In the genomic region with DNA sequence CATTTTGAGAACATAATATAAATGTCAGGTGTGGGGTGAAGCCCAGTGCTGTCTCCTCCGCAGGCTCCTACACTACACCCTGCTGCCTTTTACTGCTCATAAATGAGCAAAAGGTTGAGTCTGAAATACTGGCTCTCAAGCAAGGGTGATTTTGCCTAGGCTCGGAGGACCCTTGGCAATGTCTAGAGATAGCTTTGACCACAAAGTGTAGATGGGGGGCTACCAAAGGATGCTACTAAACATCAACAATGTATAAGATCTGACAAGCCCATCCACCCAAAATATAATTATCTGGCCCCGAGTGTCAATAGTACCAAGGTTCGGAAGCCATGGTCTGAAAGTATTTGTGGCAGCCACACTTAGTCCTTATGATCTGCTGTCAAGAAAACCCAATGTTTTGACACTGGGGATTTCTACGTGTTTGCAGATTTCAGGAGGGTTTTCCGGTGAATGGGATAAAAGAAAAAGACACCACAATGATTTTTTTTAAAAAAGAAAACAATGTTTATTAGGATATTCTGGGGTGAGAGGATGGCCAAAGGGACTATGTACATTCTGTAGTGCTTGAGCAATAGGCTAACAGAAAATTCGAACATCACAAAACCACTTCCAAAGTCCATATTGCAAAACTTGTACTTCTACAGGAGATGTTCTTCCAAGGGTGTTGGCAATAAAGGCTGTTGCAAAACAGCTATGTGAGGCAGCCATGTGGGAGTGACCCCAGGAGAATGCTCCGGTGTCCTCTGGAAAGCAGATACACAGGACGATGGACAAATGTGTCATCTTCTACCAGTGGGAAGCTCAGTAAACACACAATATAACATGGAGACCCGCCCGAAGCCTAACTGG, we compare ENCODE assay signal across 1 cellular context.
TF ChIP-seq lines count a peak whose summit lies in the region.

No MANE protein-coding gene starts in this region.

TF ChIP-seq in HepG2, 621 proteins besides CTCF, POLR2A, EP300 and RAD21 (continued from another document and continues in another):
- TF ChIP-seq, protein P1, sequence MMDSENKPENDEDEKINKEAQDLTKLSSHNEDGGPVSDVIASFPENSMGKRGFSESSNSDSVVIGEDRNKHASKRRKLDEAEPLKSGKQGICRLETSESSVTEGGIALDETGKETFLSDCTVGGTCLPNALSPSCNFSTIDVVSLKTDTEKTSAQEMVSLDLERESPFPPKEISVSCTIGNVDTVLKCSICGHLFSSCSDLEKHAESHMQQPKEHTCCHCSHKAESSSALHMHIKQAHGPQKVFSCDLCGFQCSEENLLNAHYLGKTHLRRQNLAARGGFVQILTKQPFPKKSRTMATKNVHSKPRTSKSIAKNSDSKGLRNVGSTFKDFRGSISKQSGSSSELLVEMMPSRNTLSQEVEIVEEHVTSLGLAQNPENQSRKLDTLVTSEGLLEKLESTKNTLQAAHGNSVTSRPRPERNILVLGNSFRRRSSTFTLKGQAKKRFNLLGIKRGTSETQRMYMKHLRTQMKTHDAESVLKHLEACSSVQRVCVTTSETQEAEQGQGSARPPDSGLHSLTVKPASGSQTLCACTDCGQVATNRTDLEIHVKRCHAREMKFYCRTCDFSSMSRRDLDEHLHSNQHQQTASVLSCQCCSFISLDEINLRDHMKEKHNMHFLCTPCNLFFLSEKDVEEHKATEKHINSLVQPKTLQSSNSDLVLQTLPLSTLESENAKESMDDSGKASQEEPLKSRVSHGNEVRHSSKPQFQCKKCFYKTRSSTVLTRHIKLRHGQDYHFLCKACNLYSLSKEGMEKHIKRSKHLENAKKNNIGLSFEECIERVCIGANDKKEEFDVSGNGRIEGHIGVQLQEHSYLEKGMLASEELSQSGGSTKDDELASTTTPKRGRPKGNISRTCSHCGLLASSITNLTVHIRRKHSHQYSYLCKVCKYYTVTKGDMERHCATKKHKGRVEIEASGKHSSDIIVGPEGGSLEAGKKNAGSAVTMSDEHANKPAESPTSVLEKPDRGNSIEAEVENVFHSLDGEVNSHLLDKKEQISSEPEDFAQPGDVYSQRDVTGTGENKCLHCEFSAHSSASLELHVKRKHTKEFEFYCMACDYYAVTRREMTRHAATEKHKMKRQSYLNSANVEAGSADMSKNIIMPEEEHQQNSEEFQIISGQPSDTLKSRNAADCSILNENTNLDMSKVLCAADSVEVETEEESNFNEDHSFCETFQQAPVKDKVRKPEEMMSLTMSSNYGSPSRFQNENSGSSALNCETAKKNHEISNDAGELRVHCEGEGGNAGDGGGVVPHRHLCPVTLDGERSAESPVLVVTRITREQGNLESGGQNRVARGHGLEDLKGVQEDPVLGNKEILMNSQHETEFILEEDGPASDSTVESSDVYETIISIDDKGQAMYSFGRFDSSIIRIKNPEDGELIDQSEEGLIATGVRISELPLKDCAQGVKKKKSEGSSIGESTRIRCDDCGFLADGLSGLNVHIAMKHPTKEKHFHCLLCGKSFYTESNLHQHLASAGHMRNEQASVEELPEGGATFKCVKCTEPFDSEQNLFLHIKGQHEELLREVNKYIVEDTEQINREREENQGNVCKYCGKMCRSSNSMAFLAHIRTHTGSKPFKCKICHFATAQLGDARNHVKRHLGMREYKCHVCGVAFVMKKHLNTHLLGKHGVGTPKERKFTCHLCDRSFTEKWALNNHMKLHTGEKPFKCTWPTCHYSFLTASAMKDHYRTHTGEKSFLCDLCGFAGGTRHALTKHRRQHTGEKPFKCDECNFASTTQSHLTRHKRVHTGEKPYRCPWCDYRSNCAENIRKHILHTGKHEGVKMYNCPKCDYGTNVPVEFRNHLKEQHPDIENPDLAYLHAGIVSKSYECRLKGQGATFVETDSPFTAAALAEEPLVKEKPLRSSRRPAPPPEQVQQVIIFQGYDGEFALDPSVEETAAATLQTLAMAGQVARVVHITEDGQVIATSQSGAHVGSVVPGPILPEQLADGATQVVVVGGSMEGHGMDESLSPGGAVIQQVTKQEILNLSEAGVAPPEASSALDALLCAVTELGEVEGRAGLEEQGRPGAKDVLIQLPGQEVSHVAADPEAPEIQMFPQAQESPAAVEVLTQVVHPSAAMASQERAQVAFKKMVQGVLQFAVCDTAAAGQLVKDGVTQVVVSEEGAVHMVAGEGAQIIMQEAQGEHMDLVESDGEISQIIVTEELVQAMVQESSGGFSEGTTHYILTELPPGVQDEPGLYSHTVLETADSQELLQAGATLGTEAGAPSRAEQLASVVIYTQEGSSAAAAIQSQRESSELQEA (CRISPR knock-in tag; IDR thresholded peaks at IDR 0.05; ENCODE audit: not compliant biosample characterization): no peak
- TF ChIP-seq, protein P2, sequence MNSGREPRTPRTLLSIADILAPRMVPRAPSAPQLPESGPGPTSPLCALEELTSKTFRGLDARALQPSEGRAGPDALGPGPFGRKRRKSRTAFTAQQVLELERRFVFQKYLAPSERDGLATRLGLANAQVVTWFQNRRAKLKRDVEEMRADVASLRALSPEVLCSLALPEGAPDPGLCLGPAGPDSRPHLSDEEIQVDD (CRISPR knock-in tag; IDR thresholded peaks at IDR 0.05; ENCODE audit: borderline replicate concordance): no peak
- TF ChIP-seq SMC3 (IDR thresholded peaks at IDR 0.05; ENCODE audit: low read length) (peak; percentile 45), JARID2 (CRISPR knock-in tag; IDR thresholded peaks at IDR 0.05; ENCODE audit: insufficient replicate concordance) (no peak), ZNF556 (CRISPR knock-in tag; IDR thresholded peaks at IDR 0.05; ENCODE audit: borderline replicate concordance) (no peak; the same call in 1 of the 2 replicates), ATF7-NPFF (CRISPR knock-in tag; IDR thresholded peaks at IDR 0.05; ENCODE audit: low read depth) (no peak), RBAK (CRISPR knock-in tag; IDR thresholded peaks at IDR 0.05) (peak; percentile 81; the same call in 1 of the 2 replicates), ZNF292 (CRISPR knock-in tag; IDR thresholded peaks at IDR 0.05; ENCODE audit: borderline replicate concordance, low read depth) (peak; percentile 51; the same call in 1 of the 2 replicates), ZNF709 (CRISPR knock-in tag; IDR thresholded peaks at IDR 0.05) (no peak), ZNF724P (CRISPR knock-in tag; IDR thresholded peaks at IDR 0.05; ENCODE audit: borderline replicate concordance) (peak; percentile 22; the same call in 1 of the 2 replicates), ARID2 (CRISPR knock-in tag; IDR thresholded peaks at IDR 0.05; ENCODE audit: borderline replicate concordance) (no peak), DPF2 (CRISPR knock-in tag; IDR thresholded peaks at IDR 0.05; ENCODE audit: borderline replicate concordance, low read depth) (peak; percentile 89; the same call in 1 of the 2 replicates), ZNF256 (CRISPR knock-in tag; conservative IDR thresholded peaks at IDR 0.05) (no peak), YEATS4 (CRISPR knock-in tag; IDR thresholded peaks at IDR 0.05; ENCODE audit: borderline replicate concordance) (peak; percentile 76), ZNF788 (CRISPR knock-in tag; IDR thresholded peaks at IDR 0.05; ENCODE audit: borderline replicate concordance) (0 out of 2 replicates have a peak, but pooled peaks have one; percentile 24), CREM (IDR thresholded peaks at IDR 0.05) (peak; percentile 86), CREM (CRISPR knock-in tag; IDR thresholded peaks at IDR 0.05) (no peak), U2AF1 (optimal IDR thresholded peaks at IDR 0.05; ENCODE audit: low read depth, low read length) (no peak), ZSCAN20 (CRISPR knock-in tag; IDR thresholded peaks at IDR 0.05; ENCODE audit: borderline replicate concordance) (no peak), ZNF263 (CRISPR knock-in tag; IDR thresholded peaks at IDR 0.05) (no peak), ZNF547 (CRISPR knock-in tag; IDR thresholded peaks at IDR 0.05) (no peak), ZFY (CRISPR knock-in tag; IDR thresholded peaks at IDR 0.05) (no peak), GFI1 (CRISPR knock-in tag; IDR thresholded peaks at IDR 0.05; ENCODE audit: borderline replicate concordance) (no peak), RARG (CRISPR knock-in tag; IDR thresholded peaks at IDR 0.05; ENCODE audit: low read depth) (no peak), ZNF749 (CRISPR knock-in tag; IDR thresholded peaks at IDR 0.05; ENCODE audit: borderline replicate concordance) (0 out of 2 replicates have a peak, but pooled peaks have one; percentile 60), ZNF678 (CRISPR knock-in tag; IDR thresholded peaks at IDR 0.05) (no peak), RELA (CRISPR knock-in tag; IDR thresholded peaks at IDR 0.05) (no peak), ZFP36 (IDR thresholded peaks at IDR 0.05; ENCODE audit: borderline replicate concordance, low read depth, low read length, partially characterized antibody) (no peak), ZSCAN9 (CRISPR knock-in tag; IDR thresholded peaks at IDR 0.05; ENCODE audit: borderline replicate concordance) (peak; percentile 83), KLF6 (CRISPR knock-in tag; IDR thresholded peaks at IDR 0.05) (peak; percentile 76), ISL2 (CRISPR knock-in tag; IDR thresholded peaks at IDR 0.05) (peak; percentile 88), ATRX (CRISPR knock-in tag; IDR thresholded peaks at IDR 0.05; ENCODE audit: borderline replicate concordance) (no peak), KLF13 (CRISPR knock-in tag; IDR thresholded peaks at IDR 0.05) (no peak), PAF1 (CRISPR knock-in tag; IDR thresholded peaks at IDR 0.05) (no peak), SOX13 (IDR thresholded peaks at IDR 0.05) (peak; percentile 96), SOX13 (CRISPR knock-in tag; conservative IDR thresholded peaks at IDR 0.05 in 1 of 2, IDR thresholded peaks at IDR 0.05 in 1 of 2) (peak in 1 of 2 experiments; percentile 98; a peak in 2 of 4 replicates), ZNF337 (CRISPR knock-in tag; IDR thresholded peaks at IDR 0.05; ENCODE audit: borderline replicate concordance, low read depth) (no peak)
- TF ChIP-seq, protein P3, sequence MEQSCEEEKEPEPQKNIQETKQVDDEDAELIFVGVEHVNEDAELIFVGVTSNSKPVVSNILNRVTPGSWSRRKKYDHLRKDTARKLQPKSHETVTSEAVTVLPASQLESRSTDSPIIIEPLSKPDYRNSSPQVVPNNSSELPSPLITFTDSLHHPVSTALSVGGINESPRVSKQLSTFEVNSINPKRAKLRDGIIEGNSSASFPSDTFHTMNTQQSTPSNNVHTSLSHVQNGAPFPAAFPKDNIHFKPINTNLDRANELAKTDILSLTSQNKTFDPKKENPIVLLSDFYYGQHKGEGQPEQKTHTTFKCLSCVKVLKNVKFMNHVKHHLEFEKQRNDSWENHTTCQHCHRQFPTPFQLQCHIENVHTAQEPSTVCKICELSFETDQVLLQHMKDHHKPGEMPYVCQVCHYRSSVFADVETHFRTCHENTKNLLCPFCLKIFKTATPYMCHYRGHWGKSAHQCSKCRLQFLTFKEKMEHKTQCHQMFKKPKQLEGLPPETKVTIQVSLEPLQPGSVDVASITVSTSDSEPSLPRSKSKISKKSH (CRISPR knock-in tag; IDR thresholded peaks at IDR 0.05; ENCODE audit: borderline replicate concordance): no peak
- TF ChIP-seq, protein P4, sequence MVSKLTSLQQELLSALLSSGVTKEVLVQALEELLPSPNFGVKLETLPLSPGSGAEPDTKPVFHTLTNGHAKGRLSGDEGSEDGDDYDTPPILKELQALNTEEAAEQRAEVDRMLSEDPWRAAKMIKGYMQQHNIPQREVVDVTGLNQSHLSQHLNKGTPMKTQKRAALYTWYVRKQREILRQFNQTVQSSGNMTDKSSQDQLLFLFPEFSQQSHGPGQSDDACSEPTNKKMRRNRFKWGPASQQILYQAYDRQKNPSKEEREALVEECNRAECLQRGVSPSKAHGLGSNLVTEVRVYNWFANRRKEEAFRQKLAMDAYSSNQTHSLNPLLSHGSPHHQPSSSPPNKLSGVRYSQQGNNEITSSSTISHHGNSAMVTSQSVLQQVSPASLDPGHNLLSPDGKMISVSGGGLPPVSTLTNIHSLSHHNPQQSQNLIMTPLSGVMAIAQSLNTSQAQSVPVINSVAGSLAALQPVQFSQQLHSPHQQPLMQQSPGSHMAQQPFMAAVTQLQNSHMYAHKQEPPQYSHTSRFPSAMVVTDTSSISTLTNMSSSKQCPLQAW (CRISPR knock-in tag; IDR thresholded peaks at IDR 0.05): peak; percentile 65; the same call in 1 of the 2 replicates
- TF ChIP-seq, protein P5, sequence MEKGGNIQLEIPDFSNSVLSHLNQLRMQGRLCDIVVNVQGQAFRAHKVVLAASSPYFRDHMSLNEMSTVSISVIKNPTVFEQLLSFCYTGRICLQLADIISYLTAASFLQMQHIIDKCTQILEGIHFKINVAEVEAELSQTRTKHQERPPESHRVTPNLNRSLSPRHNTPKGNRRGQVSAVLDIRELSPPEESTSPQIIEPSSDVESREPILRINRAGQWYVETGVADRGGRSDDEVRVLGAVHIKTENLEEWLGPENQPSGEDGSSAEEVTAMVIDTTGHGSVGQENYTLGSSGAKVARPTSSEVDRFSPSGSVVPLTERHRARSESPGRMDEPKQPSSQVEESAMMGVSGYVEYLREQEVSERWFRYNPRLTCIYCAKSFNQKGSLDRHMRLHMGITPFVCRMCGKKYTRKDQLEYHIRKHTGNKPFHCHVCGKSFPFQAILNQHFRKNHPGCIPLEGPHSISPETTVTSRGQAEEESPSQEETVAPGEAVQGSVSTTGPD (CRISPR knock-in tag; IDR thresholded peaks at IDR 0.05): no peak
- TF ChIP-seq, protein P6, sequence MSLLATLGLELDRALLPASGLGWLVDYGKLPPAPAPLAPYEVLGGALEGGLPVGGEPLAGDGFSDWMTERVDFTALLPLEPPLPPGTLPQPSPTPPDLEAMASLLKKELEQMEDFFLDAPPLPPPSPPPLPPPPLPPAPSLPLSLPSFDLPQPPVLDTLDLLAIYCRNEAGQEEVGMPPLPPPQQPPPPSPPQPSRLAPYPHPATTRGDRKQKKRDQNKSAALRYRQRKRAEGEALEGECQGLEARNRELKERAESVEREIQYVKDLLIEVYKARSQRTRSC (CRISPR knock-in tag; IDR thresholded peaks at IDR 0.05; ENCODE audit: low read depth): no peak
- TF ChIP-seq, protein P7, sequence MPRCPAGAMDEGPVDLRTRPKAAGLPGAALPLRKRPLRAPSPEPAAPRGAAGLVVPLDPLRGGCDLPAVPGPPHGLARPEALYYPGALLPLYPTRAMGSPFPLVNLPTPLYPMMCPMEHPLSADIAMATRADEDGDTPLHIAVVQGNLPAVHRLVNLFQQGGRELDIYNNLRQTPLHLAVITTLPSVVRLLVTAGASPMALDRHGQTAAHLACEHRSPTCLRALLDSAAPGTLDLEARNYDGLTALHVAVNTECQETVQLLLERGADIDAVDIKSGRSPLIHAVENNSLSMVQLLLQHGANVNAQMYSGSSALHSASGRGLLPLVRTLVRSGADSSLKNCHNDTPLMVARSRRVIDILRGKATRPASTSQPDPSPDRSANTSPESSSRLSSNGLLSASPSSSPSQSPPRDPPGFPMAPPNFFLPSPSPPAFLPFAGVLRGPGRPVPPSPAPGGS (CRISPR knock-in tag; IDR thresholded peaks at IDR 0.05): 0 out of 2 replicates have a peak, but pooled peaks have one; percentile 38
- TF ChIP-seq, protein P8, sequence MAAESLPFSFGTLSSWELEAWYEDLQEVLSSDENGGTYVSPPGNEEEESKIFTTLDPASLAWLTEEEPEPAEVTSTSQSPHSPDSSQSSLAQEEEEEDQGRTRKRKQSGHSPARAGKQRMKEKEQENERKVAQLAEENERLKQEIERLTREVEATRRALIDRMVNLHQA (CRISPR knock-in tag; IDR thresholded peaks at IDR 0.05): no peak
- TF ChIP-seq, protein P9, sequence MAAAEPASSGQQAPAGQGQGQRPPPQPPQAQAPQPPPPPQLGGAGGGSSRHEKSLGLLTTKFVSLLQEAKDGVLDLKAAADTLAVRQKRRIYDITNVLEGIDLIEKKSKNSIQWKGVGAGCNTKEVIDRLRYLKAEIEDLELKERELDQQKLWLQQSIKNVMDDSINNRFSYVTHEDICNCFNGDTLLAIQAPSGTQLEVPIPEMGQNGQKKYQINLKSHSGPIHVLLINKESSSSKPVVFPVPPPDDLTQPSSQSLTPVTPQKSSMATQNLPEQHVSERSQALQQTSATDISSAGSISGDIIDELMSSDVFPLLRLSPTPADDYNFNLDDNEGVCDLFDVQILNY (CRISPR knock-in tag; conservative IDR thresholded peaks at IDR 0.05): no peak
